In genomic region chr3:195438371-195438770, GRCh38 we compare ENCODE assay signal across 14 cellular contexts.
"Had no signal": no experiment of that assay in that cellular context is flagged by ENCODE, and none has a peak within 500 bp of the region (broad histone marks: within the 10 kb centered on the region; RNA-seq: fewer than 3 reads in every experiment).

No MANE protein-coding gene starts in this region.

- H2AFZ ChIP-seq: neural progenitor cell had no signal

- H3K9ac ChIP-seq: neural progenitor cell had no signal

- ATAC-seq: activated CD4-positive, alpha-beta T cell treated with anti-CD3 and anti-CD28 coated beads for 36 hours; activated CD8-positive, alpha-beta T cell treated with anti-CD3 and anti-CD28 coated beads, Interleukin-2, amount 10 ng/mL, durations not matched to agents 7 days and 5 days; gastrocnemius medialis had no signal

- H3K27me3 ChIP-seq: ascending aorta, cardiac muscle cell, gastrocnemius medialis, neural progenitor cell, ovary, upper lobe of left lung had no signal

- DNase-seq: activated CD4-positive, alpha-beta T cell treated with anti-CD3 and anti-CD28 coated beads for 36 hours; activated CD8-positive, alpha-beta memory T cell treated with anti-CD3 and anti-CD28 coated beads, Interleukin-2, amount 50 U/mL, for 48 hours; activated CD8-positive, alpha-beta T cell treated with anti-CD3 and anti-CD28 coated beads, Interleukin-2, amount 10 ng/mL, durations not matched to agents 7 days and 5 days; activated naive CD4-positive, alpha-beta T cell; effector CD4-positive, alpha-beta T cell; gastrocnemius medialis; ovary; stimulated activated CD4-positive, alpha-beta T cell treated with anti-CD3 and anti-CD28 coated beads, Interleukin-4, amount 100 ng/mL, for 24 hours; T1000; upper lobe of left lung had no signal

- H3K4me3 ChIP-seq: ascending aorta, cardiac muscle cell, gastrocnemius medialis, neural progenitor cell, ovary, upper lobe of left lung had no signal

- H3K9me3 ChIP-seq: ascending aorta, gastrocnemius medialis, ovary, upper lobe of left lung had no signal

- H3K4me2 ChIP-seq: neural progenitor cell had no signal

- H3K27ac ChIP-seq: ascending aorta, cardiac muscle cell, gastrocnemius medialis, neural progenitor cell, ovary, upper lobe of left lung, VCaP had no signal

- H3K36me3 ChIP-seq: ascending aorta, cardiac muscle cell, gastrocnemius medialis, neural progenitor cell, ovary, upper lobe of left lung had no signal
